In genomic region chr7:129271500-129272355, GRCh38 we compare ENCODE assay signal across 7 cellular contexts. TPM values are rescaled to one million over a fixed set of nuclear protein-coding genes. Genes with fewer than 3 reads are reported as not detected.
A peak's percentile ranks its signal among the peaks of the same experiment; 100 is the strongest.
DNase-seq lines count a peak whose midpoint lies in the region; ATAC-seq and TF ChIP-seq lines count a peak whose summit lies in the region.

No MANE protein-coding gene starts in this region.

- H3K9me3 Mint-ChIP-seq in activated naive CD8-positive, alpha-beta T cell treated with anti-CD3 and anti-CD28 coated beads, Interleukin-2, amount 10 ng/mL, durations not matched to agents 7 days and 5 days, result no peaks in the 10 kb centered on the region

- no peaks in the 10 kb centered on the region for H3K27me3 ChIP-seq in SU-DHL-6 (ENCODE audit: low read length)

- H3K36me3 Mint-ChIP-seq in activated naive CD8-positive, alpha-beta T cell treated with anti-CD3 and anti-CD28 coated beads, Interleukin-2, amount 10 ng/mL, durations not matched to agents 7 days and 5 days, result peaks cover 3% of the 10 kb centered on the region

- H3K36me3 ChIP-seq in SU-DHL-6 (ENCODE audit: low read length), result no peaks in the 10 kb centered on the region

- H3F3A ChIP-seq in SU-DHL-6 (ENCODE audit: insufficient read depth), result no peaks in the 10 kb centered on the region

- H3K27me3 Mint-ChIP-seq in activated naive CD8-positive, alpha-beta T cell treated with anti-CD3 and anti-CD28 coated beads, Interleukin-2, amount 10 ng/mL, durations not matched to agents 7 days and 5 days, result no peaks in the 10 kb centered on the region

- peak overlapping the region; percentile 47 for H3K27ac Mint-ChIP-seq in activated naive CD8-positive, alpha-beta T cell treated with anti-CD3 and anti-CD28 coated beads, Interleukin-2, amount 10 ng/mL, durations not matched to agents 7 days and 5 days

- POLR2A ChIA-PET in activated naive CD8-positive, alpha-beta T cell treated with anti-CD3 and anti-CD28 coated beads, Interleukin-2, amount 10 ng/mL, durations not matched to agents 7 days and 5 days (lab: Charles Lee), result interaction anchor here (1.1 to 1.9 kb wide), 3 partner anchors 39 to 54 kb away, joined by 3 to 7 read pairs (median 5); partner anchors contain the start of gene AHCYL2

- no peaks in the 10 kb centered on the region for H3K79me2 ChIP-seq in SU-DHL-6 (ENCODE audit: insufficient read depth, low read length)

- DNase-seq in GM12865 (ENCODE audit: low read depth) (peak; percentile 85), HUDEP-2 (lab: John Stamatoyannopoulos, UW; ENCODE audit: unreplicated experiment in 76 of 76) (peak in 58 of 76 experiments; percentile 1 to 74 (median 30)), iPS DF 19.7 (ENCODE audit: low read depth, low spot score) (peak; percentile 42)
- no peak for DNase-seq in activated naive CD8-positive, alpha-beta T cell treated with anti-CD3 and anti-CD28 coated beads, Interleukin-2, amount 10 ng/mL, durations not matched to agents 7 days and 5 days
- peak; percentile 59 to 69 for DNase-seq in stimulated activated CD4-positive, alpha-beta T cell treated with anti-CD3 and anti-CD28 coated beads, Interleukin-2, amount 100 ng/mL, for 48 hours

- TF ChIP-seq CTCF in GM12865 (IDR thresholded peaks at IDR 0.05; ENCODE audit: insufficient read depth, low read depth, low read length, missing control alignments) (peak; percentile 71), SU-DHL-6 (IDR thresholded peaks at IDR 0.05; ENCODE audit: insufficient read depth, low read length, poor library complexity, severe bottlenecking) (peak; percentile 66)

- ATAC-seq in activated naive CD8-positive, alpha-beta T cell treated with anti-CD3 and anti-CD28 coated beads, Interleukin-2, amount 10 ng/mL, durations not matched to agents 7 days and 5 days (ENCODE audit: low read depth), result peak; percentile 97
- no peak for ATAC-seq in HG02642 (IDR thresholded peaks at IDR 0.05; ENCODE audit: poor library complexity, unreplicated experiment)

- H2AFZ ChIP-seq in SU-DHL-6 (ENCODE audit: low read depth, low read length, severe bottlenecking), result peak overlapping the region; percentile 46

- H3K4me3 Mint-ChIP-seq in activated naive CD8-positive, alpha-beta T cell treated with anti-CD3 and anti-CD28 coated beads, Interleukin-2, amount 10 ng/mL, durations not matched to agents 7 days and 5 days, result peak overlapping the region; percentile 53

- peak overlapping the region; percentile 14 for H3K4me2 ChIP-seq in SU-DHL-6 (ENCODE audit: low read depth, low read length, poor library complexity, severe bottlenecking)

- H3K9me2 ChIP-seq in SU-DHL-6 (replicated peaks; ENCODE audit: insufficient read depth, low read length), result no peaks in the 10 kb centered on the region

- no peaks in the 10 kb centered on the region for H4K20me1 ChIP-seq in SU-DHL-6 (ENCODE audit: low read depth, low read length)

- peaks cover 5% of the 10 kb centered on the region for H3K4me1 Mint-ChIP-seq in activated naive CD8-positive, alpha-beta T cell treated with anti-CD3 and anti-CD28 coated beads, Interleukin-2, amount 10 ng/mL, durations not matched to agents 7 days and 5 days

- no peak overlapping the region for H3K4me3 ChIP-seq in GM12865 (ENCODE audit: low read depth, low read length)
- H3K4me3 ChIP-seq in SU-DHL-6 (ENCODE audit: insufficient read depth, low read length, poor library complexity, severe bottlenecking), result no peak overlapping the region

- no peaks in the 10 kb centered on the region for H3K9me3 ChIP-seq in SU-DHL-6 (ENCODE audit: insufficient read depth, low read length)

- no peak overlapping the region for H3K27ac ChIP-seq in SU-DHL-6 (ENCODE audit: low read depth, low read length)

- H3K9ac ChIP-seq in SU-DHL-6 (ENCODE audit: low read length), result no peak overlapping the region

RNA-seq across cellular contexts. Expression of gene AHCYL2, which starts 46.9 kb away (rescaled TPM):
- total RNA-seq in activated naive CD8-positive, alpha-beta T cell treated with anti-CD3 and anti-CD28 coated beads, Interleukin-2, amount 10 ng/mL, durations not matched to agents 7 days and 5 days, result 10 to 100 TPM in 1 of 2 experiments, 1 to 10 TPM in 1; 10.0 to 12.1 TPM
